14 cellular contexts compared by ENCODE assay signal in genomic region chr1:27508139-27508665, GRCh38. TPM values are rescaled to one million over a fixed set of nuclear protein-coding genes. Genes with fewer than 3 reads are reported as not detected.
DNase-seq lines count a peak whose midpoint lies in the region; ATAC-seq and TF ChIP-seq lines count a peak whose summit lies in the region.
"Had no signal": no experiment of that assay in that cellular context is flagged by ENCODE, and none has a peak within 500 bp of the region (broad histone marks: within the 10 kb centered on the region; RNA-seq: fewer than 3 reads in every experiment).

No MANE protein-coding gene starts in this region.

- no peaks in the 10 kb centered on the region for H3K9me3 Mint-ChIP-seq in type B pancreatic cell
- H3K9me3 Mint-ChIP-seq: IgD-negative memory B cell had no signal

- peak overlapping the region; percentile 78 for H3K27ac Mint-ChIP-seq in type B pancreatic cell

- CTCF ChIA-PET in HEK293T (lab: Yijun Ruan, JAX), result interaction anchor here (0.6 to 0.7 kb wide), 2 partner anchors 348 to 1275 kb away, joined by 3 read pairs; no protein-coding TSS in a partner anchor

- ATAC-seq in left ventricle myocardium superior (no peak), Right ventricle myocardium superior (ENCODE audit: poor library complexity) (no peak)

- H3K4me1 Mint-ChIP-seq in type B pancreatic cell (ENCODE audit: unreplicated experiment), result peaks cover 34% of the 10 kb centered on the region

- intact Hi-C loops in left ventricle myocardium superior (cut with micrococcal nuclease), result no loop called here
- intact Hi-C loops in Right ventricle myocardium superior (cut with DNase I), result no loop called here

- peak; percentile 9 for TF ChIP-seq CTCF in fibroblast of villous mesenchyme (IDR thresholded peaks at IDR 0.05; ENCODE audit: insufficient read depth, low read depth, low read length)
- TF ChIP-seq CTCF in type B pancreatic cell (conservative IDR thresholded peaks at IDR 0.05), result peak; percentile 21

- no peaks in the 10 kb centered on the region for H3K36me3 Mint-ChIP-seq in type B pancreatic cell
- H3K36me3 Mint-ChIP-seq: IgD-negative memory B cell had no signal

- POLR2A ChIA-PET in HEK293T (lab: Yijun Ruan, JAX), result interaction anchor here (1.0 kb wide), 1 partner anchor 15 kb away, joined by 3 read pairs; no protein-coding TSS in a partner anchor

- no peaks in the 10 kb centered on the region for H3K27me3 Mint-ChIP-seq in type B pancreatic cell
- H3K27me3 Mint-ChIP-seq: IgD-negative memory B cell had no signal

- peak; percentile 10 for DNase-seq in left ventricle myocardium superior
- DNase-seq in Right ventricle myocardium superior, result no peak
- peak; percentile 64 for DNase-seq in RPMI8226
- DNase-seq in fibroblast of villous mesenchyme (ENCODE audit: low read depth), result no peak
- no peak for DNase-seq in type B pancreatic cell (ENCODE audit: extremely low spot score, unreplicated experiment)
- DNase-seq in NCI-H1092 treated with DMSO at 0.1 percent for 48 hours (lab: John Stamatoyannopoulos, UW), result no peak
- DNase-seq in NCI-H2081 treated with DMSO at 0.1 percent for 48 hours (lab: John Stamatoyannopoulos, UW), result no peak
- no peak for DNase-seq in HEK293T (ENCODE audit: extremely low spot score)
- DNase-seq: activated CD8-positive, alpha-beta memory T cell treated with anti-CD3 and anti-CD28 coated beads, Interleukin-2, amount 50 U/mL, for 4 hours; left colon; T-helper 1 cell; transverse colon had no signal

- peak overlapping the region; percentile 36 for H3K4me3 Mint-ChIP-seq in type B pancreatic cell
- H3K4me3 Mint-ChIP-seq: IgD-negative memory B cell had no signal

- H3K4me3 ChIP-seq in fibroblast of villous mesenchyme (ENCODE audit: low read depth, low read length), result no peak overlapping the region
- H3K4me3 ChIP-seq: BLaER1 treated with 17β-estradiol and CSF1 and Interleukin-3, amounts not matched to agents 10 nM and 100 nM; transverse colon had no signal

TF ChIP-seq in HEK293T, 16 proteins besides CTCF, POLR2A, EP300 and RAD21:
- TF ChIP-seq BHLHE40 (IDR thresholded peaks at IDR 0.05; ENCODE audit: borderline replicate concordance) (no peak), HDGF (IDR thresholded peaks at IDR 0.05; ENCODE audit: borderline replicate concordance) (no peak), ARNT (IDR thresholded peaks at IDR 0.05) (no peak)

RNA-seq across cellular contexts. Expression of gene WASF2, which starts 18.2 kb away (rescaled TPM):
- total RNA-seq in left ventricle myocardium superior, result 59.1 TPM
- 49.3 TPM for total RNA-seq in Right ventricle myocardium superior
- total RNA-seq in fibroblast of villous mesenchyme, result 16.0 and 18.7 TPM in 2 replicates
- total RNA-seq in type B pancreatic cell (ENCODE audit: low replicate concordance), result 113 and 123 TPM in 2 replicates

Comparison
In these comparisons a context has a peak if more than half of its experiments do, and no peak if none do; other contexts are left out.
1. DNase-seq: peak in left ventricle myocardium superior (single experiment) and RPMI8226 (single experiment); none in Right ventricle myocardium superior (single experiment), fibroblast of villous mesenchyme (single experiment), type B pancreatic cell (single experiment), NCI-H1092 treated with DMSO at 0.1 percent for 48 hours (single experiment), NCI-H2081 treated with DMSO at 0.1 percent for 48 hours (single experiment) and HEK293T (single experiment).